In the genomic region with DNA sequence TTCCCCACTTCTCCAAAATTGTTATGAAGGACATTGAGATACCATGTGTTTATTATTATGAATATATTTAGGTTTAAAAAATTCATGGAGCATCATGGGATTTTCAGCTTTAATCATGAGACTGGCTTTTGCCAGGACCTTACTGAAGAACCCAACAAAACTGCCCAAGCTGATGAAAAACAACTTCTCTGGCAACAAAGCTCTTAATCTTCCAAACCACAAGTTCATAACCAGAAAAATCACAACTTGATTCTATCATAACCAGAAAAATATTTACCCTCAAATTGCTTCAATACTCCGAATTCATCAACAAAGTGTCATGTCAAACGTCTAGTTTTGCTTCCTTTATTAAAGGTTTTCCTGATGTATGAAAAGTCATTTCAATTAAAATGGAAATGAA, we compare ENCODE assay signal across 14 cellular contexts.
DNase-seq lines count a peak whose midpoint lies in the region; ATAC-seq and TF ChIP-seq lines count a peak whose summit lies in the region.
"Had no signal": no experiment of that assay in that cellular context is flagged by ENCODE, and none has a peak within 500 bp of the region (broad histone marks: within the 10 kb centered on the region; RNA-seq: fewer than 3 reads in every experiment).

No MANE protein-coding gene starts in this region.

- no peak overlapping the region for H3K27ac Mint-ChIP-seq in WTC11
- H3K27ac Mint-ChIP-seq: CD4-positive, alpha-beta memory T cell had no signal

- no peaks in the 10 kb centered on the region for H3K9me3 Mint-ChIP-seq in WTC11

- no peak for ATAC-seq in PC-3
- no peak for ATAC-seq in WTC11
- ATAC-seq in mucosa of descending colon = no peak

- H3K9me3 ChIP-seq in PC-3 (ENCODE audit: low read length) = no peaks in the 10 kb centered on the region
- no peaks in the 10 kb centered on the region for H3K9me3 ChIP-seq in mucosa of descending colon
- H3K9me3 ChIP-seq: Caco-2, HAP-1 had no signal

- no peaks in the 10 kb centered on the region for H3K36me3 Mint-ChIP-seq in WTC11
- H3K36me3 Mint-ChIP-seq: CD4-positive, alpha-beta memory T cell had no signal

- intact Hi-C loops in PC-3 (cut with micrococcal nuclease) (no loop called here), mucosa of descending colon (cut with DNase I, micrococcal nuclease) (no loop called here)

- H3K27ac ChIP-seq in PC-3 (ENCODE audit: low read length) = peak overlapping the region; percentile 4; the same call in 1 of the 2 replicates
- H3K27ac ChIP-seq in epithelial cell of prostate = peak overlapping the region; percentile 92

- H3F3A ChIP-seq in PC-3 (ENCODE audit: low read length, unreplicated experiment) = peaks cover 5% of the 10 kb centered on the region

- no peaks in the 10 kb centered on the region for H4K20me1 ChIP-seq in PC-3 (ENCODE audit: low read length)

- CTCF ChIA-PET in PC-3 (lab: Charles Lee) = no interaction called here
- CTCF ChIA-PET in WTC11 (lab: Charles Lee) = no interaction called here

- H2AFZ ChIP-seq in PC-3 (ENCODE audit: low read length) = no peak overlapping the region

- peaks cover 25% of the 10 kb centered on the region for H3K4me1 ChIP-seq in PC-3 (ENCODE audit: insufficient read depth, low read length)
- H3K4me1 ChIP-seq in mucosa of descending colon (ENCODE audit: low read depth) = no peaks in the 10 kb centered on the region
- H3K4me1 ChIP-seq: Caco-2, HAP-1 had no signal

- no peaks in the 10 kb centered on the region for H3K27me3 Mint-ChIP-seq in WTC11 (ENCODE audit: low read depth)

- POLR2A ChIA-PET in PC-3 (lab: Charles Lee; ENCODE audit: unreplicated experiment) (no interaction called here), WTC11 (lab: Charles Lee) (no interaction called here)

- no peak for TF ChIP-seq CTCF in PC-3 (conservative IDR thresholded peaks at IDR 0.05; ENCODE audit: low read depth, low read length)
- no peak for TF ChIP-seq CTCF in WTC11 (IDR thresholded peaks at IDR 0.05)
- TF ChIP-seq CTCF in mucosa of descending colon (IDR thresholded peaks at IDR 0.05) = no peak

- no peak overlapping the region for H3K4me3 Mint-ChIP-seq in WTC11
- H3K4me3 Mint-ChIP-seq: CD4-positive, alpha-beta memory T cell had no signal

- no peaks in the 10 kb centered on the region for H3K36me3 ChIP-seq in PC-3 (ENCODE audit: low read depth, low read length)
- H3K36me3 ChIP-seq in mucosa of descending colon (ENCODE audit: low read depth) = no peaks in the 10 kb centered on the region
- H3K36me3 ChIP-seq: HAP-1 had no signal

- no TSS peak for BruUV-seq in PC-3 (replicated peaks; lab: Mats Ljungman, UMichigan)

- H3K4me1 Mint-ChIP-seq in WTC11 = peaks cover 4% of the 10 kb centered on the region
- H3K4me1 Mint-ChIP-seq: CD4-positive, alpha-beta memory T cell had no signal

- no peaks in the 10 kb centered on the region for H3K9me2 ChIP-seq in PC-3 (replicated peaks; ENCODE audit: low read length)

- H3K4me2 ChIP-seq in PC-3 (ENCODE audit: low read length) = 0 out of 2 replicates have a peak overlapping the region, but pooled peaks have one; percentile 5

- DNase-seq in PC-3 (no peak), epithelial cell of prostate (ENCODE audit: low read depth, low spot score) (no peak), iris pigment epithelial cell (ENCODE audit: low read depth) (peak; percentile 16), islet precursor cell (no peak), WTC11 (ENCODE audit: low spot score) (no peak), KG1 (lab: John Stamatoyannopoulos, UW) (no peak), mucosa of descending colon (no peak)
- DNase-seq: C1 segment of cervical spinal cord; Caco-2; CD4-positive, alpha-beta memory T cell; DMS153; DND-41; GOT3 had no signal

- H3K9ac ChIP-seq in PC-3 (ENCODE audit: low read length) = no peak overlapping the region

- no peaks in the 10 kb centered on the region for H3K27me3 ChIP-seq in PC-3 (ENCODE audit: low read length)

- H3K4me3 ChIP-seq in PC-3 (ENCODE audit: low read length) (no peak overlapping the region), mucosa of descending colon (no peak overlapping the region)
- H3K4me3 ChIP-seq: HAP-1 had no signal

- no peaks in the 10 kb centered on the region for H3K79me2 ChIP-seq in PC-3 (ENCODE audit: low read length)

TF ChIP-seq in WTC11, 78 proteins besides CTCF, POLR2A, EP300 and RAD21:
- TF ChIP-seq ZNF232 (CRISPR knock-in tag; IDR thresholded peaks at IDR 0.05) (no peak), RELA (CRISPR knock-in tag; IDR thresholded peaks at IDR 0.05; ENCODE audit: borderline replicate concordance) (no peak), MYBL2 (CRISPR knock-in tag; IDR thresholded peaks at IDR 0.05) (no peak), ZNF219 (CRISPR knock-in tag; IDR thresholded peaks at IDR 0.05; ENCODE audit: borderline replicate concordance) (no peak), AR (CRISPR knock-in tag; IDR thresholded peaks at IDR 0.05) (no peak), ZNF512 (CRISPR knock-in tag; IDR thresholded peaks at IDR 0.05; ENCODE audit: borderline replicate concordance) (no peak), CREB1 (CRISPR knock-in tag; IDR thresholded peaks at IDR 0.05) (no peak), CREM (CRISPR knock-in tag; IDR thresholded peaks at IDR 0.05) (no peak), TEAD1 (CRISPR knock-in tag; IDR thresholded peaks at IDR 0.05) (no peak), ATF1 (CRISPR knock-in tag; IDR thresholded peaks at IDR 0.05) (no peak)
- TF ChIP-seq, protein P1, sequence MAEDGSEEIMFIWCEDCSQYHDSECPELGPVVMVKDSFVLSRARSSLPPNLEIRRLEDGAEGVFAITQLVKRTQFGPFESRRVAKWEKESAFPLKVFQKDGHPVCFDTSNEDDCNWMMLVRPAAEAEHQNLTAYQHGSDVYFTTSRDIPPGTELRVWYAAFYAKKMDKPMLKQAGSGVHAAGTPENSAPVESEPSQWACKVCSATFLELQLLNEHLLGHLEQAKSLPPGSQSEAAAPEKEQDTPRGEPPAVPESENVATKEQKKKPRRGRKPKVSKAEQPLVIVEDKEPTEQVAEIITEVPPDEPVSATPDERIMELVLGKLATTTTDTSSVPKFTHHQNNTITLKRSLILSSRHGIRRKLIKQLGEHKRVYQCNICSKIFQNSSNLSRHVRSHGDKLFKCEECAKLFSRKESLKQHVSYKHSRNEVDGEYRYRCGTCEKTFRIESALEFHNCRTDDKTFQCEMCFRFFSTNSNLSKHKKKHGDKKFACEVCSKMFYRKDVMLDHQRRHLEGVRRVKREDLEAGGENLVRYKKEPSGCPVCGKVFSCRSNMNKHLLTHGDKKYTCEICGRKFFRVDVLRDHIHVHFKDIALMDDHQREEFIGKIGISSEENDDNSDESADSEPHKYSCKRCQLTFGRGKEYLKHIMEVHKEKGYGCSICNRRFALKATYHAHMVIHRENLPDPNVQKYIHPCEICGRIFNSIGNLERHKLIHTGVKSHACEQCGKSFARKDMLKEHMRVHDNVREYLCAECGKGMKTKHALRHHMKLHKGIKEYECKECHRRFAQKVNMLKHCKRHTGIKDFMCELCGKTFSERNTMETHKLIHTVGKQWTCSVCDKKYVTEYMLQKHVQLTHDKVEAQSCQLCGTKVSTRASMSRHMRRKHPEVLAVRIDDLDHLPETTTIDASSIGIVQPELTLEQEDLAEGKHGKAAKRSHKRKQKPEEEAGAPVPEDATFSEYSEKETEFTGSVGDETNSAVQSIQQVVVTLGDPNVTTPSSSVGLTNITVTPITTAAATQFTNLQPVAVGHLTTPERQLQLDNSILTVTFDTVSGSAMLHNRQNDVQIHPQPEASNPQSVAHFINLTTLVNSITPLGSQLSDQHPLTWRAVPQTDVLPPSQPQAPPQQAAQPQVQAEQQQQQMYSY (CRISPR knock-in tag; IDR thresholded peaks at IDR 0.05) = no peak
